In genomic region chr17:79814624-79814965, GRCh38 we compare ENCODE assay signal across 12 cellular contexts. TPM values are rescaled to one million over a fixed set of nuclear protein-coding genes. Genes with fewer than 3 reads are reported as not detected.
DNase-seq lines count a peak whose midpoint lies in the region; ATAC-seq, FAIRE-seq and TF ChIP-seq lines count a peak whose summit lies in the region.
"Had no signal": no experiment of that assay in that cellular context is flagged by ENCODE, and none has a peak within 500 bp of the region (broad histone marks: within the 10 kb centered on the region; RNA-seq: fewer than 3 reads in every experiment).

No MANE protein-coding gene starts in this region.

- no peak for TF ChIP-seq CTCF in PC-9 (conservative IDR thresholded peaks at IDR 0.05)
- no peak for TF ChIP-seq CTCF in epithelial cell of proximal tubule (conservative IDR thresholded peaks at IDR 0.05; ENCODE audit: low read depth, low read length)
- TF ChIP-seq CTCF in pancreas (IDR thresholded peaks at IDR 0.05) = no peak

- no peaks in the 10 kb centered on the region for H3K9me3 Mint-ChIP-seq in CD8-positive, alpha-beta memory T cell

- FAIRE-seq in pancreas (lab: Jason Lieb, UNC) = no peak

- WGBS in pancreas, 2 donors = 16 to 26% methylated on average over 17 to 20 of the region's 20 CpGs

- peaks cover 48% of the 10 kb centered on the region for H3K27me3 ChIP-seq in CD8-positive, alpha-beta memory T cell (ENCODE audit: insufficient read depth, low read length, poor library complexity, severe bottlenecking)
- H3K27me3 ChIP-seq in PC-9 (ENCODE audit: insufficient read depth, low read depth) = no peaks in the 10 kb centered on the region
- H3K27me3 ChIP-seq in pancreas = peaks cover 0 to 11% (median 7%) of the 10 kb centered on the region in 4 donors

- peaks cover 17% of the 10 kb centered on the region; the same call in 1 of the 2 replicates for H3F3A ChIP-seq in PC-9 (ENCODE audit: insufficient read depth, low read depth)

- intact Hi-C loops in PC-9 (cut with micrococcal nuclease; ENCODE audit: unreplicated experiment) (no loop called here), pancreas (cut with DNase I) (no loop called here)

- H3K79me2 ChIP-seq in PC-9 (ENCODE audit: low read depth) = no peaks in the 10 kb centered on the region

- peak overlapping the region; percentile 69 for H3K4me2 ChIP-seq in PC-9

- H3K27me3 Mint-ChIP-seq in CD8-positive, alpha-beta memory T cell = peaks cover 38 to 40% of the 10 kb centered on the region in 2 donors

- no peak for DNase-seq in CD8-positive, alpha-beta memory T cell
- DNase-seq in PC-9 (no peak), epithelial cell of proximal tubule (ENCODE audit: low read depth) (no peak), pancreas (peak in 1 of 6 donors; percentile 51), superior temporal gyrus (ENCODE audit: extremely low spot score) (no peak)
- DNase-seq: activated CD4-positive, alpha-beta T cell treated with anti-CD3 and anti-CD28 coated beads, Interleukin-2, amount 50 U/mL, for 1 hour; foreskin keratinocyte; stimulated activated CD4-positive, alpha-beta T cell treated with anti-CD3 and anti-CD28 coated beads, Interleukin-1b, Interleukin-23, amount 100 ng/mL, for 48 hours had no signal

- POLR2A ChIA-PET in CD8-positive, alpha-beta memory T cell (lab: Charles Lee) = no interaction called here
- POLR2A ChIA-PET in PC-9 (lab: Charles Lee; ENCODE audit: unreplicated experiment) = interaction anchor here (0.6 kb wide), 2 partner anchors 18 to 250 kb away, joined by 3 to 21 read pairs; partner anchors contain the start of gene CBX8

- CTCF ChIA-PET in CD8-positive, alpha-beta memory T cell (lab: Charles Lee) = interaction anchor here (1.3 kb wide), 1 partner anchor 22 kb away, joined by 3 read pairs; no protein-coding TSS in a partner anchor
- CTCF ChIA-PET in PC-9 (lab: Charles Lee) = no interaction called here

- H2AFZ ChIP-seq in PC-9 = 0 out of 2 replicates have a peak overlapping the region, but pooled peaks have one; percentile 16

- H3K27ac ChIP-seq in CD8-positive, alpha-beta memory T cell (ENCODE audit: low read depth, low read length) = no peak overlapping the region
- no peak overlapping the region for H3K27ac ChIP-seq in PC-9
- H3K27ac ChIP-seq in pancreas = peak overlapping the region in 2 of 4 donors; percentile 28 to 64
- H3K27ac ChIP-seq: cardiac muscle cell, foreskin keratinocyte had no signal

- H3K4me1 ChIP-seq in CD8-positive, alpha-beta memory T cell (ENCODE audit: insufficient read depth, low read length) = peaks cover 34% of the 10 kb centered on the region
- H3K4me1 ChIP-seq in PC-9 (replicated peaks; ENCODE audit: insufficient read depth) (peaks cover 31% of the 10 kb centered on the region; the same call in 1 of the 2 replicates), pancreas (peaks cover 21 to 32% (median 22%) of the 10 kb centered on the region in 3 donors)
- H3K4me1 ChIP-seq: foreskin keratinocyte had no signal

- ATAC-seq in pancreas = peak in 3 of 4 donors; percentile 1 to 16 (median 10)
- no peak for ATAC-seq in HG02970 (IDR thresholded peaks at IDR 0.05; ENCODE audit: low FRiP score, unreplicated experiment)
- ATAC-seq in HG02798 (IDR thresholded peaks at IDR 0.05; ENCODE audit: poor library complexity, unreplicated experiment) = no peak
- ATAC-seq in HG03196 (IDR thresholded peaks at IDR 0.05; ENCODE audit: unreplicated experiment) = no peak
- ATAC-seq: foreskin keratinocyte had no signal

- no peak overlapping the region for H3K4me3 ChIP-seq in CD8-positive, alpha-beta memory T cell (ENCODE audit: low read length)
- H3K4me3 ChIP-seq in PC-9 = peak overlapping the region; percentile 49
- H3K4me3 ChIP-seq in epithelial cell of proximal tubule (ENCODE audit: low read depth, low read length) = peak overlapping the region; percentile 20
- H3K4me3 ChIP-seq in pancreas = peak overlapping the region in 3 of 4 donors; percentile 8 to 42 (median 34)
- H3K4me3 ChIP-seq: cardiac muscle cell had no signal

- H3K9me2 ChIP-seq in PC-9 (ENCODE audit: insufficient read depth) = no peaks in the 10 kb centered on the region

- no peaks in the 10 kb centered on the region for H3K9me3 ChIP-seq in CD8-positive, alpha-beta memory T cell (ENCODE audit: low read length)
- no peaks in the 10 kb centered on the region for H3K9me3 ChIP-seq in PC-9 (ENCODE audit: insufficient read depth, low read depth)
- H3K9me3 ChIP-seq in pancreas = no peaks in the 10 kb centered on the region

- H4K20me1 ChIP-seq in PC-9 (ENCODE audit: insufficient read depth) = no peaks in the 10 kb centered on the region

- H3K27ac Mint-ChIP-seq in CD8-positive, alpha-beta memory T cell = peak overlapping the region in 2 of 8 donors; percentile 43

- TSS peak; percentile 61 for BruUV-seq in PC-9 (replicated peaks; lab: Mats Ljungman, UMichigan)

- H3K4me3 Mint-ChIP-seq in CD8-positive, alpha-beta memory T cell = peak overlapping the region; percentile 33 to 86 (median 58)

- no peaks in the 10 kb centered on the region for H3K36me3 ChIP-seq in CD8-positive, alpha-beta memory T cell (ENCODE audit: insufficient read depth, low read length)
- H3K36me3 ChIP-seq in PC-9 (ENCODE audit: low read depth) (no peaks in the 10 kb centered on the region), pancreas (no peaks in the 10 kb centered on the region)
- H3K36me3 ChIP-seq: cardiac muscle cell had no signal

- no peaks in the 10 kb centered on the region for H3K36me3 Mint-ChIP-seq in CD8-positive, alpha-beta memory T cell

- H3K4me1 Mint-ChIP-seq in CD8-positive, alpha-beta memory T cell = peaks cover 24 to 31% (median 25%) of the 10 kb centered on the region in 3 donors

RNA-seq across cellular contexts. Expression of gene CBX8, which starts 17.7 kb away (rescaled TPM):
- total RNA-seq in CD8-positive, alpha-beta memory T cell = 1 to 10 TPM; 1.9 to 2.2 TPM
- polyA plus RNA-seq in CD8-positive, alpha-beta memory T cell = 0.91 TPM
- 14.2 and 15.5 TPM in 2 replicates for total RNA-seq in PC-9 (2021)
- total RNA-seq in epithelial cell of proximal tubule = 3.5 and 4.1 TPM in 2 replicates
- total RNA-seq in pancreas = 1 to 10 TPM; 1.6 to 5.7 (median 3.6) TPM
- 1 to 10 TPM; 4.5 to 5.2 TPM for polyA plus RNA-seq in pancreas

RNA-seq across cellular contexts. Expression of gene CBX4, which starts 24.6 kb away (rescaled TPM):
- total RNA-seq in CD8-positive, alpha-beta memory T cell = 10 to 100 TPM in 1 of 2 experiments, 1 to 10 TPM in 1; 9.8 to 12.2 TPM
- 12.1 TPM for polyA plus RNA-seq in CD8-positive, alpha-beta memory T cell
- total RNA-seq in PC-9 (2021) (32.0 and 33.1 TPM in 2 replicates), epithelial cell of proximal tubule (4.8 and 7.4 TPM in 2 replicates), pancreas (10 to 100 TPM; 11.1 to 42.4 (median 18.0) TPM)
- polyA plus RNA-seq in pancreas = 10 to 100 TPM; 15.0 to 18.5 TPM

RNA-seq across cellular contexts. Expression of gene CBX2, which starts 36.6 kb away (rescaled TPM):
- total RNA-seq in CD8-positive, alpha-beta memory T cell = 1 to 10 TPM; 2.0 to 2.2 TPM
- polyA plus RNA-seq in CD8-positive, alpha-beta memory T cell = 0.10 TPM
- total RNA-seq in PC-9 (2021) = 30.4 and 32.6 TPM in 2 replicates
- total RNA-seq in epithelial cell of proximal tubule = 7.6 and 11.1 TPM in 2 replicates
- total RNA-seq in pancreas = 1 to 10 TPM; 1.1 to 3.1 (median 1.8) TPM
- polyA plus RNA-seq in pancreas = 1 to 10 TPM; 2.6 to 3.2 TPM

Comparison
In these comparisons a context has a peak if more than half of its experiments do, and no peak if none do; other contexts are left out.
1. ATAC-seq: peak in pancreas (3 of 4); none in HG02970 (single experiment), HG02798 (single experiment) and HG03196 (single experiment).